In the genomic region with DNA sequence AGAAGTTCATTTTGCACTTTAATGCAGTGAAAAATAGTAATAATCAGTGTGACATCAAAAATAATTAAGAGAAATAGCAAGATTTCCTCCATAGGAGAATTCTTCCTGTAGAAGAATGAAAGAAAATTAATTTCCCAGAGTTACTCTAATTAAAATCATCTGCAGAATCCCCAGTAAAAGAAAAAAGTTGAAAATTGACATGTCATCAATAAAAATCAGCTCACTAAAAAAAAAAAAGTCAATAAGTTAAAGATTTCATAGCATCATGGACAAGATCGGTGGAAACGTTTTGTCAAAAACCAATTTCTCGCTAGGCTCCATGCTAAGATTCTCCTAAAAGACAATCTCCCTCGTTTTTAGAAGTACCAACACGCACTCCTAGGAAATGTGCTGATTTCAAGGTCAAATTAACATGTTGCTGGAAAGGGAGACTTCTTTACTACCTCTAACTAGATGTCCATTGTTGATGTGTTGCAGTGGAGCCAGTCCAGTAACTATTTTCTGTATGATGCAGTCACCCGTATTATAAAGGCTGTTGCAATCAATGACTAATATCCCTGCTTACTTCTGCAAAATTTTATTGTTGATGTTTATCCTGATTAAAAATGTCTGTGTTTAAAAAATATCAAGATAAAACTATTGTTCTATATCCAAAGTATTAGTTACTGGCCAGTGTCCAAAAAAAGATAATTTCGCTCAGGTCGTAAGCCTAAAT, we compare ENCODE assay signal across 32 cellular contexts.
DNase-seq lines count a peak whose midpoint lies in the region; ATAC-seq and TF ChIP-seq lines count a peak whose summit lies in the region.
"Had no signal": no experiment of that assay in that cellular context is flagged by ENCODE, and none has a peak within 500 bp of the region (broad histone marks: within the 10 kb centered on the region; RNA-seq: fewer than 3 reads in every experiment).

No MANE protein-coding gene starts in this region.

- DNase-seq in left ventricle myocardium inferior (no peak), heart left ventricle (no peak), endodermal cell (peak; percentile 6), iris pigment epithelial cell (ENCODE audit: low read depth) (peak; percentile 6), suprapubic skin (ENCODE audit: low spot score in 2 of 2) (peak in 1 of 2 donors; percentile 3), NCI-H2029 treated with DMSO at 0.1 percent for 48 hours (lab: John Stamatoyannopoulos, UW) (no peak), SIG-M5 treated with dmso at 0.1 percent for 504 hours (lab: John Stamatoyannopoulos, UW; ENCODE audit: unreplicated experiment) (no peak), NCI-H446 (lab: John Stamatoyannopoulos, UW) (no peak)
- DNase-seq: activated CD4-positive, alpha-beta T cell treated with anti-CD3 and anti-CD28 coated beads for 4 hours; activated naive CD4-positive, alpha-beta T cell treated with anti-CD3 and anti-CD28 coated beads, Interleukin-2, amount 50 U/mL, for 16 hours; activated T-cell treated with anti-CD3 and anti-CD28 coated beads for 4 hours; AML-193; amniotic stem cell; CD4-positive, CD25-positive, alpha-beta regulatory T cell; cerebellar nuclear complex; dermis blood vessel endothelial cell; KBM-7; lower lobe of right lung; NCI-H1417; NCI-H2081; NCI-H69; nephron progenitor cell; Peyer's patch; small intestine; stimulated activated naive CD4-positive, alpha-beta T cell; T-cell; WERI-Rb-1 had no signal

- intact Hi-C loops in left ventricle myocardium inferior (cut with micrococcal nuclease): no loop called here
- intact Hi-C loops in heart left ventricle (cut with DNase I): no loop called here

- TF ChIP-seq POLR2A in heart left ventricle (IDR thresholded peaks at IDR 0.05): no peak
- TF ChIP-seq POLR2A in suprapubic skin (IDR thresholded peaks at IDR 0.05): no peak

- no peaks in the 10 kb centered on the region for H3K9me3 Mint-ChIP-seq in endodermal cell
- H3K9me3 Mint-ChIP-seq: activated T-helper 2 cell treated with anti-CD3 and anti-CD28 coated beads, Interferon-gamma antibody, Interleukin-2, Interleukin-4, amounts not matched to agents 10 μg/mL and 5 μg/mL and 100 μg/mL, durations not matched to agents 14 hours and 24 hours and 36 hours; nephron progenitor cell had no signal

- no peak overlapping the region for H3K27ac Mint-ChIP-seq in endodermal cell
- H3K27ac Mint-ChIP-seq: activated T-helper 2 cell treated with anti-CD3 and anti-CD28 coated beads, Interferon-gamma antibody, Interleukin-2, Interleukin-4, amounts not matched to agents 10 μg/mL and 5 μg/mL and 100 μg/mL, durations not matched to agents 14 hours and 24 hours and 36 hours; CD4-positive, CD25-positive, alpha-beta regulatory T cell; HFFc6; nephron progenitor cell; T-cell had no signal

- H3K27ac ChIP-seq in left ventricle myocardium inferior (replicated peaks) (peak overlapping the region; percentile 52), heart left ventricle (peak overlapping the region in 1 of 12 donors; percentile 58), endodermal cell (ENCODE audit: low read depth, low read length) (no peak overlapping the region), suprapubic skin (peak overlapping the region; percentile 76)
- H3K27ac ChIP-seq: lower lobe of right lung, Peyer's patch, SJSA1, WERI-Rb-1 had no signal

- ATAC-seq in heart left ventricle: no peak
- ATAC-seq: T-cell had no signal

- H3K4me3 Mint-ChIP-seq in endodermal cell: no peak overlapping the region
- H3K4me3 Mint-ChIP-seq: brain; CD4-positive, CD25-positive, alpha-beta regulatory T cell; HFFc6; nephron progenitor cell; T-cell had no signal

- peaks cover 2% of the 10 kb centered on the region for H3K4me1 Mint-ChIP-seq in endodermal cell
- H3K4me1 Mint-ChIP-seq: CD4-positive, CD25-positive, alpha-beta regulatory T cell; nephron progenitor cell; T-cell had no signal

- no peak for TF ChIP-seq EP300 in suprapubic skin (IDR thresholded peaks at IDR 0.05)

- H3K9me3 ChIP-seq in left ventricle myocardium inferior (replicated peaks) (no peaks in the 10 kb centered on the region), heart left ventricle (no peaks in the 10 kb centered on the region), endodermal cell (ENCODE audit: control insufficient read depth, low read length) (no peaks in the 10 kb centered on the region), suprapubic skin (no peaks in the 10 kb centered on the region)
- H3K9me3 ChIP-seq: lower lobe of right lung, MG63, Peyer's patch had no signal

- TF ChIP-seq CTCF in left ventricle myocardium inferior (IDR thresholded peaks at IDR 0.05; ENCODE audit: borderline replicate concordance) (no peak), heart left ventricle (IDR thresholded peaks at IDR 0.05) (no peak), endodermal cell (conservative IDR thresholded peaks at IDR 0.05) (no peak), suprapubic skin (IDR thresholded peaks at IDR 0.05) (no peak)

- H3K36me3 Mint-ChIP-seq in endodermal cell (ENCODE audit: low read depth): no peaks in the 10 kb centered on the region
- H3K36me3 Mint-ChIP-seq: brain; CD4-positive, CD25-positive, alpha-beta regulatory T cell; T-cell had no signal

- H3K36me3 ChIP-seq in left ventricle myocardium inferior (no peaks in the 10 kb centered on the region), heart left ventricle (no peaks in the 10 kb centered on the region), endodermal cell (ENCODE audit: control insufficient read depth, insufficient read depth, low read length) (no peaks in the 10 kb centered on the region), suprapubic skin (no peaks in the 10 kb centered on the region)
- H3K36me3 ChIP-seq: lower lobe of right lung, MG63, Peyer's patch, SJSA1, WERI-Rb-1 had no signal

- H3K4me3 ChIP-seq in left ventricle myocardium inferior: no peak overlapping the region
- H3K4me3 ChIP-seq in heart left ventricle: no peak overlapping the region
- no peak overlapping the region for H3K4me3 ChIP-seq in endodermal cell (ENCODE audit: low read length)
- H3K4me3 ChIP-seq in suprapubic skin: no peak overlapping the region
- H3K4me3 ChIP-seq: lower lobe of right lung, MG63, Peyer's patch, SJSA1 had no signal

- H3K27me3 ChIP-seq in left ventricle myocardium inferior (ENCODE audit: low read depth): peaks cover 10% of the 10 kb centered on the region
- H3K27me3 ChIP-seq in heart left ventricle: peaks cover 0 to 4% (median 0%) of the 10 kb centered on the region in 9 donors
- no peaks in the 10 kb centered on the region for H3K27me3 ChIP-seq in endodermal cell (ENCODE audit: control insufficient read depth, insufficient read depth, low read length, poor library complexity, severe bottlenecking)
- H3K27me3 ChIP-seq in suprapubic skin: no peaks in the 10 kb centered on the region
- H3K27me3 ChIP-seq: MG63, Peyer's patch, SJSA1 had no signal

- H3K4me1 ChIP-seq in left ventricle myocardium inferior (peaks cover 14% of the 10 kb centered on the region), heart left ventricle (peaks cover 0 to 8% (median 0%) of the 10 kb centered on the region in 12 donors), endodermal cell (ENCODE audit: control insufficient read depth, insufficient read depth, low read length) (no peaks in the 10 kb centered on the region), suprapubic skin (no peaks in the 10 kb centered on the region)
- H3K4me1 ChIP-seq: lower lobe of right lung, Peyer's patch, SJSA1 had no signal

- 88 to 90% (median 88%) methylated on average over 8 of the region's 8 CpGs for WGBS in heart left ventricle, 4 donors
- 95 to 100% methylated on average over 1 to 8 of the region's 8 CpGs for WGBS in endodermal cell (ENCODE audit: insufficient coverage in 1 of 2, insufficient read length in 1 of 2), 2 experiments
- 68% methylated on average over 8 of the region's 8 CpGs for WGBS in suprapubic skin

- H3K9ac ChIP-seq in endodermal cell (ENCODE audit: extremely low read depth, low read length, poor library complexity, severe bottlenecking): no peak overlapping the region

- no peaks in the 10 kb centered on the region for H3K27me3 Mint-ChIP-seq in endodermal cell (ENCODE audit: insufficient read depth)
- H3K27me3 Mint-ChIP-seq: brain had no signal

Comparison
In these comparisons a context has a peak if more than half of its experiments do, and no peak if none do; other contexts are left out.
1. DNase-seq: peak in endodermal cell (single experiment) and iris pigment epithelial cell (single experiment); none in left ventricle myocardium inferior (single experiment), heart left ventricle (0 of 5), NCI-H2029 treated with DMSO at 0.1 percent for 48 hours (single experiment), SIG-M5 treated with dmso at 0.1 percent for 504 hours (single experiment) and NCI-H446 (0 of 2).